In the genomic region with DNA sequence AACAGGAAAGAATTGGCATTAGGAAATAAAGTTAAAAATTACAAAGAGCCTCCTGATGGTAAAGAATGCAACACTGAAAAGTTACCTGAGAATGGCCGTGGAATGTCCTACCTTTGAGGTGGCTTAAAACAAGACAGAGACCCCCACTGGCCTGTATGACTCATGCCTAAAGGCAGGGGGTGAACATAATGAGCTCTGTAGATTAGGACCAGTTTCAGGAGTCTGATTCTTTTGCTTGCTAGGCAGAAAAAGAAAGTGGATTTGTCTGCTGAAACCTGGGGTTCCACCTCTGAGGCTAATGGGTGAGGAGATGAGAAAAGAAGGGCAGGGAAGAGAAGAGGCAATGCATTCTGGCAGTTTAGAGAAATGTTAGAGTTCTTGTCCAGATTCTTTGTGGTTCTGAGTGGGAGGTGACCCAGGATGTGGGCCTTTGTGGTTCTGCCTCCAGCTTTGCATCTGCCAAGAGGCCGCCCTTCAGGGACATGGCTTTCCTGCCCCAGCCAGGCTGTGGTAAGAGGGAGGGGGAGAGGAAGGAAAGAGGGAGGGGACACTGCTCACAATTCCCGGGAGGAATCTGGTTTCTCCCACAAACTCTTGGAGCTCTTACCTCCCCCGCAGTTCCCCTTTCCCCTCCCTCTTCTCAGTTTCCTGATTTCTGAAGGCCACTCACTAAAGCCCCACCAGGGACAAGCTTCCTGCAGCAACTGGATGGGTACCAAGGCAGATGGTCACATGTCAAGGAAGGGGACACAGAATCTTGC, we compare ENCODE assay signal across 17 cellular contexts.
A peak's percentile ranks its signal among the peaks of the same experiment; 100 is the strongest.
DNase-seq lines count a peak whose midpoint lies in the region; ATAC-seq and TF ChIP-seq lines count a peak whose summit lies in the region.
"Had no signal": no experiment of that assay in that cellular context is flagged by ENCODE, and none has a peak within 500 bp of the region (broad histone marks: within the 10 kb centered on the region; RNA-seq: fewer than 3 reads in every experiment).

No MANE protein-coding gene starts in this region.

- H3K4me1 ChIP-seq in heart left ventricle, result peaks cover 0 to 28% (median 8%) of the 10 kb centered on the region in 12 donors
- H3K4me1 ChIP-seq: breast epithelium had no signal

- intact Hi-C loops in heart left ventricle (cut with DNase I), result loop anchor here in 5 of 10 donors (2.0 to 10.0 kb wide), 6 partner anchors 54 to 106 kb away; no protein-coding TSS in a partner anchor

- no peaks in the 10 kb centered on the region for H3K36me3 Mint-ChIP-seq in T-cell

- H3K4me3 ChIP-seq in heart left ventricle (no peak overlapping the region), skeletal muscle cell (ENCODE audit: low read depth, low read length) (no peak overlapping the region)
- H3K4me3 ChIP-seq: breast epithelium, esophagus muscularis mucosa, K562, SK-N-MC had no signal

- H3K36me3 ChIP-seq in heart left ventricle, result no peaks in the 10 kb centered on the region
- H3K36me3 ChIP-seq: breast epithelium, esophagus muscularis mucosa had no signal

- TF ChIP-seq POLR2A in heart left ventricle (IDR thresholded peaks at IDR 0.05), result no peak

- CTCF ChIA-PET in T-cell (lab: Charles Lee), result no interaction called here

- no peaks in the 10 kb centered on the region for H3K9me3 ChIP-seq in heart left ventricle
- H3K9me3 ChIP-seq: breast epithelium, esophagus muscularis mucosa had no signal

- TF ChIP-seq CTCF in heart left ventricle (IDR thresholded peaks at IDR 0.05) (no peak), GM13976 (IDR thresholded peaks at IDR 0.05; ENCODE audit: borderline replicate concordance, control extremely low read depth, extremely low read depth, insufficient read depth, missing control alignments) (no peak)

- H3K4me3 Mint-ChIP-seq in T-cell, result no peak overlapping the region
- H3K4me3 Mint-ChIP-seq: activated T-helper 1 cell treated with anti-CD3 and anti-CD28 coated beads, Interleukin-12 subunit alpha, Interleukin-12 subunit beta, Interleukin-2, Interleukin-4 antibody, amounts not matched to agents 30 ng/mL and 10 ng/mL and 1 ng/mL, durations not matched to agents 14 hours and 24 hours and 36 hours; CD4-positive, alpha-beta T cell had no signal

- peaks cover 0 to 16% of the 10 kb centered on the region in 2 donors for H3K27me3 Mint-ChIP-seq in T-cell
- H3K27me3 Mint-ChIP-seq: CD4-positive, alpha-beta T cell had no signal

- DNase-seq in amniotic epithelial cell (ENCODE audit: low read depth), result peak; percentile 77
- peak in 4 of 5 donors; percentile 40 to 49 (median 46) for DNase-seq in heart left ventricle
- peak; percentile 68 for DNase-seq in skeletal muscle cell (ENCODE audit: low read depth)
- DNase-seq in superior temporal gyrus (ENCODE audit: extremely low spot score), result no peak
- no peak for DNase-seq in T-cell
- DNase-seq in GM13976 (ENCODE audit: low spot score), result no peak
- DNase-seq: activated CD4-positive, CD25-positive, alpha-beta regulatory T cell treated with anti-CD3 and anti-CD28 coated beads, Interleukin-2, amount 50 U/mL, for 72 hours; CD4-positive, alpha-beta T cell; NCI-H2029 treated with DMSO at 0.1 percent for 48 hours; stimulated activated naive CD4-positive, alpha-beta T cell had no signal

- no peaks in the 10 kb centered on the region for H3K9me3 Mint-ChIP-seq in T-cell
- H3K9me3 Mint-ChIP-seq: activated T-helper 1 cell treated with anti-CD3 and anti-CD28 coated beads, Interleukin-12 subunit alpha, Interleukin-12 subunit beta, Interleukin-2, Interleukin-4 antibody, amounts not matched to agents 30 ng/mL and 10 ng/mL and 1 ng/mL, durations not matched to agents 14 hours and 24 hours and 36 hours; CD4-positive, alpha-beta T cell had no signal

- peak overlapping the region in 8 of 12 donors; percentile 25 to 59 (median 41) for H3K27ac ChIP-seq in heart left ventricle
- H3K27ac ChIP-seq: esophagus muscularis mucosa, SK-N-MC had no signal

- POLR2A ChIA-PET in T-cell (lab: Charles Lee), result no interaction called here

- ATAC-seq in GM19025 (IDR thresholded peaks at IDR 0.05; ENCODE audit: low read depth, unreplicated experiment) (peak; percentile 61), heart left ventricle (peak in 3 of 4 donors; percentile 28 to 78 (median 48)), T-cell (replicated peaks in 1 of 4) (no peak), HG03442 (IDR thresholded peaks at IDR 0.05; ENCODE audit: unreplicated experiment) (no peak)
- ATAC-seq: K562 had no signal

- 42 to 63% (median 48%) methylated on average over 4 of the region's 4 CpGs for WGBS in heart left ventricle, 4 donors

- peaks cover 3 to 6% (median 4%) of the 10 kb centered on the region in 3 donors for H3K4me1 Mint-ChIP-seq in T-cell

- peaks cover 0 to 2% (median 0%) of the 10 kb centered on the region in 9 donors for H3K27me3 ChIP-seq in heart left ventricle
- H3K27me3 ChIP-seq: esophagus muscularis mucosa had no signal

- in situ Hi-C loops in GM13976 (cut with MboI; ENCODE audit: low sequenced_read_pairs, unreplicated experiment), result no loop called here

- no peak overlapping the region for H3K27ac Mint-ChIP-seq in T-cell
- H3K27ac Mint-ChIP-seq: activated T-helper 1 cell treated with anti-CD3 and anti-CD28 coated beads, Interleukin-12 subunit alpha, Interleukin-12 subunit beta, Interleukin-2, Interleukin-4 antibody, amounts not matched to agents 30 ng/mL and 10 ng/mL and 1 ng/mL, durations not matched to agents 14 hours and 24 hours and 36 hours; CD4-positive, alpha-beta T cell had no signal

Comparison
In these comparisons a context has a peak if more than half of its experiments do, and no peak if none do; other contexts are left out.
1. ATAC-seq: peak in GM19025 (single experiment) and heart left ventricle (3 of 4); none in T-cell (0 of 4) and HG03442 (single experiment).
2. DNase-seq: peak in amniotic epithelial cell (single experiment), heart left ventricle (4 of 5) and skeletal muscle cell (single experiment); none in superior temporal gyrus (single experiment), T-cell (0 of 34) and GM13976 (single experiment).